Comparison of ENCODE assay signal across 19 cellular contexts in genomic region chr5:179437341-179438001, GRCh38.
"Had no signal": no experiment of that assay in that cellular context is flagged by ENCODE, and none has a peak within 500 bp of the region (broad histone marks: within the 10 kb centered on the region; RNA-seq: fewer than 3 reads in every experiment).

No MANE protein-coding gene starts in this region.

- H3K4me3 ChIP-seq: mucosa of descending colon, thyroid gland, uterus had no signal

- H3K27ac Mint-ChIP-seq: activated CD4-positive, alpha-beta memory T cell treated with anti-CD3 and anti-CD28 coated beads for 36 hours; activated CD4-positive, alpha-beta T cell treated with anti-CD3 and anti-CD28 coated beads for 36 hours; activated naive CD8-positive, alpha-beta T cell treated with anti-CD3 and anti-CD28 coated beads for 36 hours; effector memory CD8-positive, alpha-beta T cell; memory B cell; naive B cell; T-cell; WTC11 had no signal

- H3K4me1 ChIP-seq: parathyroid adenoma, thyroid gland had no signal

- DNase-seq: activated CD4-positive, alpha-beta memory T cell treated with anti-CD3 and anti-CD28 coated beads for 36 hours; activated CD4-positive, alpha-beta T cell treated with anti-CD3 and anti-CD28 coated beads for 36 hours; activated naive CD8-positive, alpha-beta T cell treated with anti-CD3 and anti-CD28 coated beads for 36 hours; activated T-cell treated with anti-CD3 and anti-CD28 coated beads for 4 hours; amniotic stem cell; effector memory CD8-positive, alpha-beta T cell; left colon; naive B cell; stimulated activated CD4-positive, alpha-beta T cell treated with anti-CD3 and anti-CD28 coated beads, Interleukin-12 subunit alpha, Interleukin-12 subunit beta, amount 100 ng/mL, for 4 hours; stimulated activated CD4-positive, alpha-beta T cell treated with anti-CD3 and anti-CD28 coated beads, Interleukin-1b, Interleukin-23, amount 100 ng/mL, for 48 hours; stimulated activated naive CD4-positive, alpha-beta T cell treated with Interleukin-2 at 50 U/mL for 16 hours; T-cell; thyroid gland; uterus had no signal

- H3K27ac ChIP-seq: neutrophil, parathyroid adenoma, thyroid gland, uterus had no signal

- H3K36me3 Mint-ChIP-seq: activated CD4-positive, alpha-beta memory T cell treated with anti-CD3 and anti-CD28 coated beads for 36 hours; activated naive CD8-positive, alpha-beta T cell treated with anti-CD3 and anti-CD28 coated beads for 36 hours; naive B cell; T-cell had no signal

- ATAC-seq: activated CD4-positive, alpha-beta T cell treated with anti-CD3 and anti-CD28 coated beads for 36 hours; effector memory CD8-positive, alpha-beta T cell; left colon; mucosa of descending colon; T-cell; WTC11 had no signal

- H3K9me3 ChIP-seq: mucosa of descending colon, neutrophil, thyroid gland, uterus had no signal

- H3K9me3 Mint-ChIP-seq: effector memory CD8-positive, alpha-beta T cell had no signal

- H3K27me3 ChIP-seq: neutrophil, thyroid gland, uterus had no signal

- H3K36me3 ChIP-seq: neutrophil, thyroid gland, uterus had no signal
